ENCODE assay signal across 2 cellular contexts in genomic region chr2:104584393-104584792, GRCh38.
TF ChIP-seq lines count a peak whose summit lies in the region.

No MANE protein-coding gene starts in this region.

TF ChIP-seq in GM23338, 12 proteins besides CTCF, POLR2A, EP300 and RAD21 (continued from another document):
- TF ChIP-seq, protein P1, sequence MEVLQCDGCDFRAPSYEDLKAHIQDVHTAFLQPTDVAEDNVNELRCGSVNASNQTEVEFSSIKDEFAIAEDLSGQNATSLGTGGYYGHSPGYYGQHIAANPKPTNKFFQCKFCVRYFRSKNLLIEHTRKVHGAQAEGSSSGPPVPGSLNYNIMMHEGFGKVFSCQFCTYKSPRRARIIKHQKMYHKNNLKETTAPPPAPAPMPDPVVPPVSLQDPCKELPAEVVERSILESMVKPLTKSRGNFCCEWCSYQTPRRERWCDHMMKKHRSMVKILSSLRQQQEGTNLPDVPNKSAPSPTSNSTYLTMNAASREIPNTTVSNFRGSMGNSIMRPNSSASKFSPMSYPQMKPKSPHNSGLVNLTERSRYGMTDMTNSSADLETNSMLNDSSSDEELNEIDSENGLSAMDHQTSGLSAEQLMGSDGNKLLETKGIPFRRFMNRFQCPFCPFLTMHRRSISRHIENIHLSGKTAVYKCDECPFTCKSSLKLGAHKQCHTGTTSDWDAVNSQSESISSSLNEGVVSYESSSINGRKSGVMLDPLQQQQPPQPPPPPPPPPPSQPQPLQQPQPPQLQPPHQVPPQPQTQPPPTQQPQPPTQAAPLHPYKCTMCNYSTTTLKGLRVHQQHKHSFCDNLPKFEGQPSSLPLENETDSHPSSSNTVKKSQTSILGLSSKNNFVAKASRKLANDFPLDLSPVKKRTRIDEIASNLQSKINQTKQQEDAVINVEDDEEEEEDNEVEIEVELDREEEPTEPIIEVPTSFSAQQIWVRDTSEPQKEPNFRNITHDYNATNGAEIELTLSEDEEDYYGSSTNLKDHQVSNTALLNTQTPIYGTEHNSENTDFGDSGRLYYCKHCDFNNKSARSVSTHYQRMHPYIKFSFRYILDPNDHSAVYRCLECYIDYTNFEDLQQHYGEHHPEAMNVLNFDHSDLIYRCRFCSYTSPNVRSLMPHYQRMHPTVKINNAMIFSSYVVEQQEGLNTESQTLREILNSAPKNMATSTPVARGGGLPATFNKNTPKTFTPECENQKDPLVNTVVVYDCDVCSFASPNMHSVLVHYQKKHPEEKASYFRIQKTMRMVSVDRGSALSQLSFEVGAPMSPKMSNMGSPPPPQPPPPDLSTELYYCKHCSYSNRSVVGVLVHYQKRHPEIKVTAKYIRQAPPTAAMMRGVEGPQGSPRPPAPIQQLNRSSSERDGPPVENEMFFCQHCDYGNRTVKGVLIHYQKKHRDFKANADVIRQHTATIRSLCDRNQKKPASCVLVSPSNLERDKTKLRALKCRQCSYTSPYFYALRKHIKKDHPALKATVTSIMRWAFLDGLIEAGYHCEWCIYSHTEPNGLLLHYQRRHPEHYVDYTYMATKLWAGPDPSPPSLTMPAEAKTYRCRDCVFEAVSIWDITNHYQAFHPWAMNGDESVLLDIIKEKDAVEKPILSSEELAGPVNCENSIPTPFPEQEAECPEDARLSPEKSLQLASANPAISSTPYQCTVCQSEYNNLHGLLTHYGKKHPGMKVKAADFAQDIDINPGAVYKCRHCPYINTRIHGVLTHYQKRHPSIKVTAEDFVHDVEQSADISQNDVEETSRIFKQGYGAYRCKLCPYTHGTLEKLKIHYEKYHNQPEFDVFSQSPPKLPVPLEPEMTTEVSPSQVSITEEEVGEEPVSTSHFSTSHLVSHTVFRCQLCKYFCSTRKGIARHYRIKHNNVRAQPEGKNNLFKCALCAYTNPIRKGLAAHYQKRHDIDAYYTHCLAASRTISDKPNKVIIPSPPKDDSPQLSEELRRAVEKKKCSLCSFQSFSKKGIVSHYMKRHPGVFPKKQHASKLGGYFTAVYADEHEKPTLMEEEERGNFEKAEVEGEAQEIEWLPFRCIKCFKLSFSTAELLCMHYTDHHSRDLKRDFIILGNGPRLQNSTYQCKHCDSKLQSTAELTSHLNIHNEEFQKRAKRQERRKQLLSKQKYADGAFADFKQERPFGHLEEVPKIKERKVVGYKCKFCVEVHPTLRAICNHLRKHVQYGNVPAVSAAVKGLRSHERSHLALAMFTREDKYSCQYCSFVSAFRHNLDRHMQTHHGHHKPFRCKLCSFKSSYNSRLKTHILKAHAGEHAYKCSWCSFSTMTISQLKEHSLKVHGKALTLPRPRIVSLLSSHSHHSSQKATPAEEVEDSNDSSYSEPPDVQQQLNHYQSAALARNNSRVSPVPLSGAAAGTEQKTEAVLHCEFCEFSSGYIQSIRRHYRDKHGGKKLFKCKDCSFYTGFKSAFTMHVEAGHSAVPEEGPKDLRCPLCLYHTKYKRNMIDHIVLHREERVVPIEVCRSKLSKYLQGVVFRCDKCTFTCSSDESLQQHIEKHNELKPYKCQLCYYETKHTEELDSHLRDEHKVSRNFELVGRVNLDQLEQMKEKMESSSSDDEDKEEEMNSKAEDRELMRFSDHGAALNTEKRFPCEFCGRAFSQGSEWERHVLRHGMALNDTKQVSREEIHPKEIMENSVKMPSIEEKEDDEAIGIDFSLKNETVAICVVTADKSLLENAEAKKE (CRISPR knock-in tag; IDR thresholded peaks at IDR 0.05), result no peak
- TF ChIP-seq ZNF331 (CRISPR knock-in tag; IDR thresholded peaks at IDR 0.05; ENCODE audit: low read depth) (no peak), CREB1 (CRISPR knock-in tag; IDR thresholded peaks at IDR 0.05; ENCODE audit: low read depth) (no peak)

TF ChIP-seq in WTC11, 78 proteins besides CTCF, POLR2A, EP300 and RAD21 (continued from another document):
- TF ChIP-seq, protein P2, sequence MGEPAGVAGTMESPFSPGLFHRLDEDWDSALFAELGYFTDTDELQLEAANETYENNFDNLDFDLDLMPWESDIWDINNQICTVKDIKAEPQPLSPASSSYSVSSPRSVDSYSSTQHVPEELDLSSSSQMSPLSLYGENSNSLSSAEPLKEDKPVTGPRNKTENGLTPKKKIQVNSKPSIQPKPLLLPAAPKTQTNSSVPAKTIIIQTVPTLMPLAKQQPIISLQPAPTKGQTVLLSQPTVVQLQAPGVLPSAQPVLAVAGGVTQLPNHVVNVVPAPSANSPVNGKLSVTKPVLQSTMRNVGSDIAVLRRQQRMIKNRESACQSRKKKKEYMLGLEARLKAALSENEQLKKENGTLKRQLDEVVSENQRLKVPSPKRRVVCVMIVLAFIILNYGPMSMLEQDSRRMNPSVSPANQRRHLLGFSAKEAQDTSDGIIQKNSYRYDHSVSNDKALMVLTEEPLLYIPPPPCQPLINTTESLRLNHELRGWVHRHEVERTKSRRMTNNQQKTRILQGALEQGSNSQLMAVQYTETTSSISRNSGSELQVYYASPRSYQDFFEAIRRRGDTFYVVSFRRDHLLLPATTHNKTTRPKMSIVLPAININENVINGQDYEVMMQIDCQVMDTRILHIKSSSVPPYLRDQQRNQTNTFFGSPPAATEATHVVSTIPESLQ (CRISPR knock-in tag; IDR thresholded peaks at IDR 0.05), result no peak
- no peak for TF ChIP-seq RELA (CRISPR knock-in tag; IDR thresholded peaks at IDR 0.05; ENCODE audit: borderline replicate concordance)
- TF ChIP-seq ZNF121 (CRISPR knock-in tag; IDR thresholded peaks at IDR 0.05), result no peak
- TF ChIP-seq FOXK1 (CRISPR knock-in tag; IDR thresholded peaks at IDR 0.05), result no peak
- no peak for TF ChIP-seq ZNF416 (CRISPR knock-in tag; IDR thresholded peaks at IDR 0.05)
- no peak for TF ChIP-seq MXD4 (CRISPR knock-in tag; IDR thresholded peaks at IDR 0.05; ENCODE audit: borderline replicate concordance)
- no peak for TF ChIP-seq GTF2I (CRISPR knock-in tag; conservative IDR thresholded peaks at IDR 0.05)
- TF ChIP-seq SMAD4 (CRISPR knock-in tag; IDR thresholded peaks at IDR 0.05), result no peak
- TF ChIP-seq IRF2 (CRISPR knock-in tag; IDR thresholded peaks at IDR 0.05; ENCODE audit: borderline replicate concordance, low read depth), result no peak
- no peak for TF ChIP-seq SOX15 (CRISPR knock-in tag; IDR thresholded peaks at IDR 0.05)
